In the genomic region with DNA sequence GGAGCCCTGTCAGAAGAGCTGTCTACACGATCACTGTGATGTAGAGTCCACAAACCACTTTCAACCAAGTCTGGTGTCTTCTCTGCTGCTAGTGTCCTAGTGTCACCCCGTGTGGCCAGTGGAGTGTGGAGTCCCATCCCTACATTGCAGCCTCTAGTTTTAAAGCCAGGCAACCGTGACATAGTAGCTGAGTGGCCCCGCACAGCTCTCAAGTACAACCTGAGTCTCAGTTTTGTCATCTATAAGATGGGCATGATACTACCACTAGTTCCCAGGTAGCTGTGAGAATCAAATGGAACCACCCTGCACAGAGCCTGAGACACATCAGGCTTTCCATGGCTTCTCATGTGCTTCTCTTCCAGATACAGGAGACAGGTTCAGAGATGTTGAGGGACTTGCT, we compare ENCODE assay signal across 17 cellular contexts.
"Had no signal": no experiment of that assay in that cellular context is flagged by ENCODE, and none has a peak within 500 bp of the region (broad histone marks: within the 10 kb centered on the region; RNA-seq: fewer than 3 reads in every experiment).

No MANE protein-coding gene starts in this region.

- FAIRE-seq: RCC 7860 had no signal

- H3K4me3 Mint-ChIP-seq: activated CD4-positive, alpha-beta memory T cell treated with anti-CD3 and anti-CD28 coated beads for 36 hours; activated CD4-positive, alpha-beta T cell treated with anti-CD3 and anti-CD28 coated beads, Interleukin-2, amount 10 ng/mL, durations not matched to agents 24 days and 14 days; activated naive CD8-positive, alpha-beta T cell; activated T-cell treated with anti-CD3 and anti-CD28 coated beads, Interleukin-2, amount 50 U/mL, for 72 hours; T-helper 1 cell treated with Interleukin-12 subunit alpha and Interleukin-12 subunit beta and Interleukin-4 antibody, amounts not matched to agents 30 μg/mL and 1 μg/mL, for 36 hours had no signal

- H3K9me3 Mint-ChIP-seq: activated CD4-positive, alpha-beta memory T cell treated with anti-CD3 and anti-CD28 coated beads for 36 hours; activated CD4-positive, alpha-beta T cell treated with anti-CD3 and anti-CD28 coated beads, Interleukin-2, amount 10 ng/mL, durations not matched to agents 24 days and 14 days; activated T-cell treated with anti-CD3 and anti-CD28 coated beads, Interleukin-2, amount 50 U/mL, for 72 hours; activated T-helper 2 cell treated with anti-CD3 and anti-CD28 coated beads, Interferon-gamma antibody, Interleukin-2, Interleukin-4, amounts not matched to agents 10 μg/mL and 5 μg/mL and 100 μg/mL, durations not matched to agents 14 hours and 24 hours and 36 hours; T-helper 1 cell treated with Interleukin-12 subunit alpha and Interleukin-12 subunit beta and Interleukin-4 antibody, amounts not matched to agents 30 μg/mL and 1 μg/mL, for 36 hours had no signal

- H3K9me3 ChIP-seq: adrenal gland had no signal

- H3K4me3 ChIP-seq: adrenal gland had no signal

- H3K27me3 Mint-ChIP-seq: activated CD4-positive, alpha-beta memory T cell treated with anti-CD3 and anti-CD28 coated beads for 36 hours; activated naive CD8-positive, alpha-beta T cell had no signal

- H3K36me3 ChIP-seq: adrenal gland had no signal

- H3K27me3 ChIP-seq: adrenal gland had no signal

- H3K36me3 Mint-ChIP-seq: activated CD4-positive, alpha-beta memory T cell treated with anti-CD3 and anti-CD28 coated beads for 36 hours; activated naive CD8-positive, alpha-beta T cell had no signal

- ATAC-seq: activated T-cell treated with anti-CD3 and anti-CD28 coated beads, Interleukin-2, amount 50 U/mL, for 72 hours had no signal

- H3K27ac Mint-ChIP-seq: activated CD4-positive, alpha-beta memory T cell treated with anti-CD3 and anti-CD28 coated beads for 36 hours; activated CD4-positive, alpha-beta T cell treated with anti-CD3 and anti-CD28 coated beads, Interleukin-2, amount 10 ng/mL, durations not matched to agents 24 days and 14 days; activated naive CD8-positive, alpha-beta T cell; activated T-cell treated with anti-CD3 and anti-CD28 coated beads, Interleukin-2, amount 50 U/mL, for 72 hours; activated T-helper 2 cell treated with anti-CD3 and anti-CD28 coated beads, Interferon-gamma antibody, Interleukin-2, Interleukin-4, amounts not matched to agents 10 μg/mL and 5 μg/mL and 100 μg/mL, durations not matched to agents 14 hours and 24 hours and 36 hours; T-helper 1 cell treated with Interleukin-12 subunit alpha and Interleukin-12 subunit beta and Interleukin-4 antibody, amounts not matched to agents 30 μg/mL and 1 μg/mL, for 36 hours had no signal

- DNase-seq: activated CD4-positive, alpha-beta memory T cell treated with anti-CD3 and anti-CD28 coated beads for 36 hours; activated CD4-positive, alpha-beta T cell treated with anti-CD3 and anti-CD28 coated beads for 1 hour; activated CD4-positive, alpha-beta T cell treated with anti-CD3 and anti-CD28 coated beads, Interleukin-2, amount 10 ng/mL, durations not matched to agents 24 days and 14 days; activated naive CD4-positive, alpha-beta T cell; activated T-cell treated with anti-CD3 and anti-CD28 coated beads for 4 hours; activated T-cell treated with anti-CD3 and anti-CD28 coated beads, Interleukin-2, amount 50 U/mL, for 72 hours; anterior cingulate cortex; Kasumi-1; KBM-7; NCI-H1436 treated with DMSO at 0.1 percent for 48 hours; NCI-H2081 treated with DMSO at 0.1 percent for 48 hours; NCI-H446 had no signal
